In genomic region chr2:11480406-11480805, GRCh38 we compare ENCODE assay signal across 21 cellular contexts. TPM values are rescaled to one million over a fixed set of nuclear protein-coding genes. Genes with fewer than 3 reads are reported as not detected.
DNase-seq lines count a peak whose midpoint lies in the region; ATAC-seq and TF ChIP-seq lines count a peak whose summit lies in the region.
"Had no signal": no experiment of that assay in that cellular context is flagged by ENCODE, and none has a peak within 500 bp of the region (broad histone marks: within the 10 kb centered on the region; RNA-seq: fewer than 3 reads in every experiment).

No MANE protein-coding gene starts in this region.

- peak overlapping the region; percentile 31 for H3K4me3 Mint-ChIP-seq in T-helper 17 cell
- H3K4me3 Mint-ChIP-seq in nephron = peak overlapping the region; percentile 72 to 88 (median 86)

- peak overlapping the region; percentile 53; the same call in 1 of the 2 replicates for H2AFZ ChIP-seq in Loucy (ENCODE audit: low read length)
- no peak overlapping the region for H2AFZ ChIP-seq in smooth muscle cell (ENCODE audit: low read depth)

- no peak overlapping the region for H3K27ac Mint-ChIP-seq in T-helper 17 cell
- H3K27ac Mint-ChIP-seq in nephron = peak overlapping the region; percentile 73 to 92 (median 81)
- H3K27ac Mint-ChIP-seq: CD4-positive, CD25-positive, alpha-beta regulatory T cell had no signal

- H3K27ac ChIP-seq in smooth muscle cell (ENCODE audit: low read depth) = peak overlapping the region; percentile 17

- H4K20me1 ChIP-seq in Loucy (ENCODE audit: insufficient read depth, low read length, poor library complexity, severe bottlenecking) (no peaks in the 10 kb centered on the region), smooth muscle cell (ENCODE audit: low read depth) (no peaks in the 10 kb centered on the region)

- 38% methylated on average over 4 of the region's 4 CpGs for WGBS in smooth muscle cell (ENCODE audit: low lambda C conversion rate)

- H3K9me2 ChIP-seq in Loucy (replicated peaks; ENCODE audit: low read depth, low read length) = no peaks in the 10 kb centered on the region

- H3K4me3 ChIP-seq in Loucy (ENCODE audit: low read length, poor library complexity, severe bottlenecking) = peak overlapping the region; percentile 3
- H3K4me3 ChIP-seq in smooth muscle cell = no peak overlapping the region

- H3K36me3 Mint-ChIP-seq in T-helper 17 cell (ENCODE audit: low read depth) = peaks cover 7% of the 10 kb centered on the region
- H3K36me3 Mint-ChIP-seq in nephron (ENCODE audit: low read depth) = no peaks in the 10 kb centered on the region
- H3K36me3 Mint-ChIP-seq: CD4-positive, CD25-positive, alpha-beta regulatory T cell had no signal

- H3K27me3 Mint-ChIP-seq in T-helper 17 cell (peaks cover 59% of the 10 kb centered on the region), nephron (ENCODE audit: low read depth) (peaks cover 12% of the 10 kb centered on the region)

- H3K4me1 Mint-ChIP-seq in T-helper 17 cell = peaks cover 8% of the 10 kb centered on the region
- H3K4me1 Mint-ChIP-seq in nephron = peaks cover 38% of the 10 kb centered on the region

- no peak overlapping the region for H3K9ac ChIP-seq in Loucy (ENCODE audit: low read depth, low read length, poor library complexity, severe bottlenecking)
- H3K9ac ChIP-seq in smooth muscle cell (ENCODE audit: low read depth) = no peak overlapping the region

- no peak for ATAC-seq in T-helper 17 cell
- ATAC-seq: PC-3, SK-N-SH treated with all-trans-retinoic acid at 6 μM for 48 hours had no signal

- H3K4me2 ChIP-seq in Loucy (ENCODE audit: low read depth, low read length, poor library complexity, severe bottlenecking) (peak overlapping the region; percentile 46), smooth muscle cell (no peak overlapping the region)

- H3K27me3 ChIP-seq in Loucy (ENCODE audit: insufficient read depth, low read length, poor library complexity, severe bottlenecking) (no peaks in the 10 kb centered on the region), smooth muscle cell (ENCODE audit: low read depth) (no peaks in the 10 kb centered on the region)

- no peaks in the 10 kb centered on the region for H3K36me3 ChIP-seq in Loucy (ENCODE audit: insufficient read depth, low read length)
- no peaks in the 10 kb centered on the region for H3K36me3 ChIP-seq in smooth muscle cell (ENCODE audit: low read depth)

- H3K9me3 ChIP-seq in Loucy (ENCODE audit: insufficient read depth, low read depth, low read length) (no peaks in the 10 kb centered on the region), T-helper 17 cell (ENCODE audit: control insufficient read depth, low read length, poor library complexity, severe bottlenecking) (no peaks in the 10 kb centered on the region), smooth muscle cell (replicated peaks; ENCODE audit: low read depth) (no peaks in the 10 kb centered on the region)

- no peaks in the 10 kb centered on the region for H3K9me3 Mint-ChIP-seq in nephron

- no peak for DNase-seq in T-helper 17 cell
- DNase-seq in smooth muscle cell (lab: John Stamatoyannopoulos, UW; ENCODE audit: unreplicated experiment) = no peak
- DNase-seq in activated naive CD4-positive, alpha-beta T cell (lab: John Stamatoyannopoulos, UW) = no peak
- no peak for DNase-seq in AG08395 (ENCODE audit: low spot score)
- DNase-seq in stimulated activated CD4-positive, alpha-beta T cell treated with anti-CD3 and anti-CD28 coated beads, Interleukin-4, amount 100 ng/mL, for 4 hours = no peak
- DNase-seq: CD4-positive, CD25-positive, alpha-beta regulatory T cell; EL; GF-D8; GOT3; HCEC 1CT; IMR-90; NCI-H1694 treated with DMSO at 0.1 percent for 48 hours; NCI-H2081 treated with DMSO at 0.1 percent for 48 hours; NCI-H2171 treated with DMSO at 0.1 percent for 48 hours; NCI-H524 treated with DMSO at 0.1 percent for 48 hours; SHP77 had no signal

- H3K4me1 ChIP-seq in Loucy (ENCODE audit: insufficient read depth, low read length, poor library complexity, severe bottlenecking) (peaks cover 10% of the 10 kb centered on the region), smooth muscle cell (ENCODE audit: low read depth) (peaks cover 22% of the 10 kb centered on the region)

- H3F3A ChIP-seq in Loucy (ENCODE audit: low read depth) (no peaks in the 10 kb centered on the region), smooth muscle cell (ENCODE audit: low read depth) (peaks cover 11% of the 10 kb centered on the region)

- no peaks in the 10 kb centered on the region for H3K79me2 ChIP-seq in Loucy (ENCODE audit: insufficient read depth, low read length)
- no peaks in the 10 kb centered on the region for H3K79me2 ChIP-seq in smooth muscle cell (ENCODE audit: low read depth)

- no peak for TF ChIP-seq CTCF in Loucy (conservative IDR thresholded peaks at IDR 0.05; ENCODE audit: low read length)
- no peak for TF ChIP-seq CTCF in nephron (IDR thresholded peaks at IDR 0.05; ENCODE audit: unreplicated experiment in 3 of 3)
- TF ChIP-seq CTCF in smooth muscle cell (IDR thresholded peaks at IDR 0.05; ENCODE audit: borderline replicate concordance, insufficient read depth, poor library complexity, severe bottlenecking) = no peak

RNA-seq across cellular contexts. Expression of gene E2F6, which starts 14.4 kb away (rescaled TPM):
- 1 to 10 TPM; 4.4 to 5.1 TPM for total RNA-seq in T-helper 17 cell
- 18.0 and 18.3 TPM in 2 replicates for total RNA-seq in smooth muscle cell
- 17.5 and 23.0 TPM in 2 replicates for polyA plus RNA-seq in smooth muscle cell

RNA-seq across cellular contexts. Expression of gene GREB1, which starts 53.4 kb away (rescaled TPM):
- 1 to 10 TPM in 1 of 2 donors, under 1 TPM in 1; 0.15 to 1.1 TPM for total RNA-seq in T-helper 17 cell
- 1.7 and 3.9 TPM in 2 replicates for total RNA-seq in smooth muscle cell
- polyA plus RNA-seq in smooth muscle cell = 4.3 and 7.3 TPM in 2 replicates
- total RNA-seq: IMR-90 had no signal
- polyA plus RNA-seq: BJ had no signal
